Comparison of ENCODE assay signal across 17 cellular contexts in genomic region chr5:91288117-91288516, GRCh38.
A peak's percentile ranks its signal among the peaks of the same experiment; 100 is the strongest.
DNase-seq lines count a peak whose midpoint lies in the region; ATAC-seq, FAIRE-seq and TF ChIP-seq lines count a peak whose summit lies in the region.
"Had no signal": no experiment of that assay in that cellular context is flagged by ENCODE, and none has a peak within 500 bp of the region (broad histone marks: within the 10 kb centered on the region; RNA-seq: fewer than 3 reads in every experiment).

No MANE protein-coding gene starts in this region.

- peaks cover 18% of the 10 kb centered on the region for H3K4me1 Mint-ChIP-seq in neural progenitor cell
- H3K4me1 Mint-ChIP-seq in activated CD8-positive, alpha-beta T cell treated with anti-CD3 and anti-CD28 coated beads, Interleukin-2, amount 10 ng/mL, durations not matched to agents 7 days and 5 days (ENCODE audit: low read depth): peaks cover 16% of the 10 kb centered on the region

- no peaks in the 10 kb centered on the region for H3K9me2 ChIP-seq in SK-N-SH

- peaks cover 18% of the 10 kb centered on the region for H3K9me3 Mint-ChIP-seq in neural progenitor cell
- H3K9me3 Mint-ChIP-seq in activated CD8-positive, alpha-beta T cell treated with anti-CD3 and anti-CD28 coated beads, Interleukin-2, amount 10 ng/mL, durations not matched to agents 7 days and 5 days (ENCODE audit: insufficient read depth): peaks cover 21% of the 10 kb centered on the region

- TF ChIP-seq CTCF in SK-N-SH (IDR thresholded peaks at IDR 0.05) (no peak), neural progenitor cell (IDR thresholded peaks at IDR 0.05) (no peak)

- no peak for TF ChIP-seq EP300 in SK-N-SH (IDR thresholded peaks at IDR 0.05; ENCODE audit: borderline replicate concordance in 1 of 2, low read depth in 1 of 2, low read length in 1 of 2)

- H4K20me1 ChIP-seq in SK-N-SH (ENCODE audit: insufficient read depth): no peaks in the 10 kb centered on the region
- H4K20me1 ChIP-seq in neural progenitor cell (ENCODE audit: low read depth): no peaks in the 10 kb centered on the region

- no peak for TF ChIP-seq RAD21 in SK-N-SH (IDR thresholded peaks at IDR 0.05; ENCODE audit: low read length)

- no peak overlapping the region for H3K4me2 ChIP-seq in SK-N-SH
- H3K4me2 ChIP-seq in neural progenitor cell: no peak overlapping the region
- H3K4me2 ChIP-seq: A549 had no signal

- no peak for FAIRE-seq in RCC 7860 (lab: Jason Lieb, UNC)
- FAIRE-seq: A549 had no signal

- peaks cover 3% of the 10 kb centered on the region for H3K36me3 Mint-ChIP-seq in neural progenitor cell
- peaks cover 4% of the 10 kb centered on the region for H3K36me3 Mint-ChIP-seq in activated CD8-positive, alpha-beta T cell treated with anti-CD3 and anti-CD28 coated beads, Interleukin-2, amount 10 ng/mL, durations not matched to agents 7 days and 5 days (ENCODE audit: low read depth)

- peaks cover 7% of the 10 kb centered on the region for H3K27me3 Mint-ChIP-seq in neural progenitor cell (ENCODE audit: insufficient read depth, low read depth)
- H3K27me3 Mint-ChIP-seq in activated CD8-positive, alpha-beta T cell treated with anti-CD3 and anti-CD28 coated beads, Interleukin-2, amount 10 ng/mL, durations not matched to agents 7 days and 5 days (ENCODE audit: low read depth): no peaks in the 10 kb centered on the region
- H3K27me3 Mint-ChIP-seq: naive thymus-derived CD4-positive, alpha-beta T cell had no signal

- no peak overlapping the region for H2AFZ ChIP-seq in ACC112 (ENCODE audit: low read length, unreplicated experiment)
- H2AFZ ChIP-seq in SK-N-SH (ENCODE audit: low read depth): no peak overlapping the region
- no peak overlapping the region for H2AFZ ChIP-seq in neural progenitor cell (replicated peaks)

- DNase-seq in SK-N-SH (peak; percentile 26), fibroblast of peridontal ligament (ENCODE audit: extremely low read depth) (peak; percentile 91), neural progenitor cell (ENCODE audit: low spot score) (no peak), caudate nucleus (lab: John Stamatoyannopoulos, UW) (no peak), KG1 (lab: John Stamatoyannopoulos, UW) (no peak), RCC 7860 (ENCODE audit: low spot score) (no peak)
- no peak for DNase-seq in activated CD8-positive, alpha-beta T cell treated with anti-CD3 and anti-CD28 coated beads, Interleukin-2, amount 10 ng/mL, durations not matched to agents 7 days and 5 days
- DNase-seq: activated CD4-positive, alpha-beta T cell treated with anti-CD3 and anti-CD28 coated beads for 1 hour; HCEC 1CT; head of caudate nucleus; left colon; naive thymus-derived CD4-positive, alpha-beta T cell; NCI-H345; OCI-M1 had no signal

- CTCF ChIA-PET in SK-N-SH (lab: Yijun Ruan, JAX): no interaction called here
- CTCF ChIA-PET in activated CD8-positive, alpha-beta T cell treated with anti-CD3 and anti-CD28 coated beads, Interleukin-2, amount 10 ng/mL, durations not matched to agents 7 days and 5 days (lab: Charles Lee): no interaction called here

- H3K4me1 ChIP-seq in ACC112 (ENCODE audit: control insufficient read depth, insufficient read depth, low read length, unreplicated experiment): peaks cover 26% of the 10 kb centered on the region
- peaks cover 6 to 16% of the 10 kb centered on the region in 2 experiments; a peak in 3 of 4 replicates for H3K4me1 ChIP-seq in SK-N-SH (ENCODE audit: control insufficient read depth in 1 of 2, insufficient read depth in 2 of 2, low read depth in 1 of 2, low read length in 1 of 2)
- H3K4me1 ChIP-seq in neural progenitor cell: peaks cover 16% of the 10 kb centered on the region

- no peak for ATAC-seq in activated CD8-positive, alpha-beta T cell treated with anti-CD3 and anti-CD28 coated beads, Interleukin-2, amount 10 ng/mL, durations not matched to agents 7 days and 5 days
- ATAC-seq: A549; left colon; naive thymus-derived CD4-positive, alpha-beta T cell had no signal

- 3% methylated on average over 1 of the region's 1 CpG for WGBS in SK-N-SH (ENCODE audit: low lambda C conversion rate)

- H3F3A ChIP-seq in SK-N-SH (replicated peaks; ENCODE audit: insufficient read depth) (no peaks in the 10 kb centered on the region), neural progenitor cell (ENCODE audit: low read depth) (peaks cover 12% of the 10 kb centered on the region)

- H3K9ac ChIP-seq in SK-N-SH (no peak overlapping the region), neural progenitor cell (no peak overlapping the region)

- H3K4me3 ChIP-seq in ACC112 (ENCODE audit: low read depth, low read length) (no peak overlapping the region), SK-N-SH (ENCODE audit: low read depth in 2 of 2, low read length in 1 of 2) (no peak overlapping the region), neural progenitor cell (no peak overlapping the region)
- H3K4me3 ChIP-seq: A549 had no signal

- H3K27ac Mint-ChIP-seq in neural progenitor cell: peak overlapping the region; percentile 2
- H3K27ac Mint-ChIP-seq in activated CD8-positive, alpha-beta T cell treated with anti-CD3 and anti-CD28 coated beads, Interleukin-2, amount 10 ng/mL, durations not matched to agents 7 days and 5 days: no peak overlapping the region
- H3K27ac Mint-ChIP-seq: naive thymus-derived CD4-positive, alpha-beta T cell; T-helper 1 cell treated with Interleukin-12 subunit alpha and Interleukin-12 subunit beta and Interleukin-4 antibody, amounts not matched to agents 30 μg/mL and 1 μg/mL, for 36 hours had no signal

- H3K4me3 Mint-ChIP-seq in neural progenitor cell: no peak overlapping the region
- H3K4me3 Mint-ChIP-seq in activated CD8-positive, alpha-beta T cell treated with anti-CD3 and anti-CD28 coated beads, Interleukin-2, amount 10 ng/mL, durations not matched to agents 7 days and 5 days: no peak overlapping the region
- H3K4me3 Mint-ChIP-seq: naive thymus-derived CD4-positive, alpha-beta T cell; T-helper 1 cell treated with Interleukin-12 subunit alpha and Interleukin-12 subunit beta and Interleukin-4 antibody, amounts not matched to agents 30 μg/mL and 1 μg/mL, for 36 hours had no signal

- POLR2A ChIA-PET in SK-N-SH (lab: Yijun Ruan, JAX): no interaction called here
- POLR2A ChIA-PET in activated CD8-positive, alpha-beta T cell treated with anti-CD3 and anti-CD28 coated beads, Interleukin-2, amount 10 ng/mL, durations not matched to agents 7 days and 5 days (lab: Charles Lee): no interaction called here

- H3K27me3 ChIP-seq in ACC112 (ENCODE audit: insufficient read depth, low read length) (no peaks in the 10 kb centered on the region), SK-N-SH (ENCODE audit: insufficient read depth) (no peaks in the 10 kb centered on the region), neural progenitor cell (no peaks in the 10 kb centered on the region)

- H3K36me3 ChIP-seq in ACC112 (ENCODE audit: insufficient read depth, low read length): no peaks in the 10 kb centered on the region
- H3K36me3 ChIP-seq in SK-N-SH (replicated peaks in 1 of 2; ENCODE audit: control insufficient read depth in 1 of 2, insufficient read depth in 2 of 2, low read length in 1 of 2): no peaks in the 10 kb centered on the region
- no peaks in the 10 kb centered on the region for H3K36me3 ChIP-seq in neural progenitor cell

- H3K9me3 ChIP-seq in SK-N-SH (no peaks in the 10 kb centered on the region), neural progenitor cell (ENCODE audit: low read depth) (no peaks in the 10 kb centered on the region)

- peak overlapping the region; percentile 46 for H3K27ac ChIP-seq in ACC112 (ENCODE audit: low read depth, low read length)
- peak overlapping the region; percentile 75 to 83 for H3K27ac ChIP-seq in SK-N-SH (ENCODE audit: low read depth in 2 of 2, low read length in 1 of 2)
- H3K27ac ChIP-seq in neural progenitor cell: no peak overlapping the region
- H3K27ac ChIP-seq in caudate nucleus (ENCODE audit: low read depth, low read length): no peak overlapping the region

- H3K79me2 ChIP-seq in ACC112 (ENCODE audit: control insufficient read depth, insufficient read depth, low read length, unreplicated experiment) (no peaks in the 10 kb centered on the region), SK-N-SH (ENCODE audit: insufficient read depth) (no peaks in the 10 kb centered on the region), neural progenitor cell (ENCODE audit: low read depth) (no peaks in the 10 kb centered on the region)

TF ChIP-seq in SK-N-SH, 30 proteins besides CTCF, POLR2A, EP300 and RAD21:
- no peak for TF ChIP-seq FOXJ3 (CRISPR knock-in tag; IDR thresholded peaks at IDR 0.05)
- TF ChIP-seq TCF12 (IDR thresholded peaks at IDR 0.05): 0 out of 2 replicates have a peak, but pooled peaks have one; percentile 17
- peak; percentile 26 for TF ChIP-seq NFIC (IDR thresholded peaks at IDR 0.05; ENCODE audit: borderline replicate concordance)
- TF ChIP-seq TEAD4 (IDR thresholded peaks at IDR 0.05; ENCODE audit: borderline replicate concordance, insufficient read depth): no peak
- TF ChIP-seq, protein P1, sequence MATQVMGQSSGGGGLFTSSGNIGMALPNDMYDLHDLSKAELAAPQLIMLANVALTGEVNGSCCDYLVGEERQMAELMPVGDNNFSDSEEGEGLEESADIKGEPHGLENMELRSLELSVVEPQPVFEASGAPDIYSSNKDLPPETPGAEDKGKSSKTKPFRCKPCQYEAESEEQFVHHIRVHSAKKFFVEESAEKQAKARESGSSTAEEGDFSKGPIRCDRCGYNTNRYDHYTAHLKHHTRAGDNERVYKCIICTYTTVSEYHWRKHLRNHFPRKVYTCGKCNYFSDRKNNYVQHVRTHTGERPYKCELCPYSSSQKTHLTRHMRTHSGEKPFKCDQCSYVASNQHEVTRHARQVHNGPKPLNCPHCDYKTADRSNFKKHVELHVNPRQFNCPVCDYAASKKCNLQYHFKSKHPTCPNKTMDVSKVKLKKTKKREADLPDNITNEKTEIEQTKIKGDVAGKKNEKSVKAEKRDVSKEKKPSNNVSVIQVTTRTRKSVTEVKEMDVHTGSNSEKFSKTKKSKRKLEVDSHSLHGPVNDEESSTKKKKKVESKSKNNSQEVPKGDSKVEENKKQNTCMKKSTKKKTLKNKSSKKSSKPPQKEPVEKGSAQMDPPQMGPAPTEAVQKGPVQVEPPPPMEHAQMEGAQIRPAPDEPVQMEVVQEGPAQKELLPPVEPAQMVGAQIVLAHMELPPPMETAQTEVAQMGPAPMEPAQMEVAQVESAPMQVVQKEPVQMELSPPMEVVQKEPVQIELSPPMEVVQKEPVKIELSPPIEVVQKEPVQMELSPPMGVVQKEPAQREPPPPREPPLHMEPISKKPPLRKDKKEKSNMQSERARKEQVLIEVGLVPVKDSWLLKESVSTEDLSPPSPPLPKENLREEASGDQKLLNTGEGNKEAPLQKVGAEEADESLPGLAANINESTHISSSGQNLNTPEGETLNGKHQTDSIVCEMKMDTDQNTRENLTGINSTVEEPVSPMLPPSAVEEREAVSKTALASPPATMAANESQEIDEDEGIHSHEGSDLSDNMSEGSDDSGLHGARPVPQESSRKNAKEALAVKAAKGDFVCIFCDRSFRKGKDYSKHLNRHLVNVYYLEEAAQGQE (IDR thresholded peaks at IDR 0.05; ENCODE audit: low read depth, low read length): no peak
- 0 out of 2 replicates have a peak, but pooled peaks have one; percentile 4 for TF ChIP-seq JUND (IDR thresholded peaks at IDR 0.05)

Comparison
In these comparisons a context has a peak if more than half of its experiments do, and no peak if none do; other contexts are left out.
1. H3K27ac ChIP-seq: peak in ACC112 (single experiment) and SK-N-SH (2 of 2); none in neural progenitor cell (single experiment) and caudate nucleus (single experiment).
2. DNase-seq: peak in SK-N-SH (single experiment) and fibroblast of peridontal ligament (single experiment); none in neural progenitor cell (single experiment), caudate nucleus (0 of 61), activated CD8-positive, alpha-beta T cell treated with anti-CD3 and anti-CD28 coated beads, Interleukin-2, amount 10 ng/mL, durations not matched to agents 7 days and 5 days (single experiment), KG1 (single experiment) and RCC 7860 (single experiment).